Comparison of ENCODE assay signal across 9 cellular contexts in genomic region chr3:139534992-139535879, GRCh38. TPM values are rescaled to one million over a fixed set of nuclear protein-coding genes. Genes with fewer than 3 reads are reported as not detected.
A peak's percentile ranks its signal among the peaks of the same experiment; 100 is the strongest.
DNase-seq lines count a peak whose midpoint lies in the region; ATAC-seq, FAIRE-seq and TF ChIP-seq lines count a peak whose summit lies in the region.
"Had no signal": no experiment of that assay in that cellular context is flagged by ENCODE, and none has a peak within 500 bp of the region (broad histone marks: within the 10 kb centered on the region; RNA-seq: fewer than 3 reads in every experiment).

No MANE protein-coding gene starts in this region.

- RAD21 ChIA-PET in GM12878 (lab: Charles Lee; ENCODE audit: unreplicated experiment): no interaction called here

- H3K27ac ChIP-seq in KMS-11 (peak overlapping the region; percentile 96), GM12878 (ENCODE audit: control insufficient read depth, insufficient read depth) (no peak overlapping the region), spleen (peak overlapping the region in 7 of 8 donors; percentile 41 to 81 (median 69))

- H3K79me2 ChIP-seq in KMS-11 (ENCODE audit: insufficient read depth, low read depth) (no peaks in the 10 kb centered on the region), GM12878 (ENCODE audit: control insufficient read depth, insufficient read depth, low read length) (no peaks in the 10 kb centered on the region)

- CTCF ChIA-PET in GM12878 (lab: Yijun Ruan, JAX): no interaction called here

- H3K9ac ChIP-seq in KMS-11 (peak overlapping the region; percentile 65), GM12878 (ENCODE audit: control insufficient read depth, insufficient read depth, low read length) (no peak overlapping the region)

- no peak for TF ChIP-seq RAD21 in GM12878 (IDR thresholded peaks at IDR 0.05; ENCODE audit: insufficient read depth, low read depth, low read length)

- no peak for TF ChIP-seq EP300 in GM12878 (IDR thresholded peaks at IDR 0.05; ENCODE audit: borderline replicate concordance in 1 of 2, control insufficient read depth in 1 of 2, low read depth in 2 of 2, low read length in 2 of 2)

- TF ChIP-seq POLR2A in GM12878 (IDR thresholded peaks at IDR 0.05; ENCODE audit: low read depth, low read length) (no peak), spleen (IDR thresholded peaks at IDR 0.05) (no peak)

- FAIRE-seq in GM12878 (lab: Jason Lieb, UNC): no peak

- ATAC-seq in GM12878 (peak; percentile 32), HG03521 (IDR thresholded peaks at IDR 0.05; ENCODE audit: unreplicated experiment) (no peak), HG02938 (IDR thresholded peaks at IDR 0.05; ENCODE audit: unreplicated experiment) (no peak)

- H3K4me1 ChIP-seq in KMS-11 (ENCODE audit: low read depth, poor library complexity, severe bottlenecking) (peaks cover 90% of the 10 kb centered on the region), GM12878 (ENCODE audit: control insufficient read depth, insufficient read depth, low read length) (no peaks in the 10 kb centered on the region), spleen (peaks cover 22 to 78% (median 50%) of the 10 kb centered on the region in 6 donors)

- DNase-seq in GM12878 (ENCODE audit: low read depth, low spot score) (no peak), inferior parietal cortex (ENCODE audit: extremely low spot score) (peak; percentile 59), spleen (no peak), GM19238 (ENCODE audit: insufficient read length, low spot score) (no peak)
- DNase-seq in activated T-cell treated with anti-CD3 and anti-CD28 coated beads, Interleukin-2, amount 50 U/mL, for 48 hours: no peak
- DNase-seq: effector CD8-positive, alpha-beta T cell had no signal

- no TSS peak for BruUV-seq in GM12878 (replicated peaks; lab: Mats Ljungman, UMichigan)

- SMC1A ChIA-PET in GM12878 (lab: Charles Lee; ENCODE audit: uncharacterized antibody, unreplicated experiment): no interaction called here

- 17% methylated on average over 12 of the region's 12 CpGs for WGBS in GM12878 (ENCODE audit: insufficient coverage, insufficient replicate concordance, low lambda C conversion rate, missing lambda C conversion rate)
- 50 to 83% (median 64%) methylated on average over 12 of the region's 12 CpGs for WGBS in spleen, 5 donors

- H4K20me1 ChIP-seq in KMS-11 (ENCODE audit: insufficient read depth) (no peaks in the 10 kb centered on the region), GM12878 (ENCODE audit: control insufficient read depth, insufficient read depth) (no peaks in the 10 kb centered on the region)

- POLR2A ChIA-PET in GM12878 (lab: Charles Lee): no interaction called here

- H3K4me2 ChIP-seq in KMS-11 (peak overlapping the region; percentile 99), GM12878 (ENCODE audit: control insufficient read depth, insufficient read depth) (no peak overlapping the region)

- H2AFZ ChIP-seq in KMS-11 (ENCODE audit: low read depth): peak overlapping the region; percentile 38; the same call in 1 of the 2 replicates
- no peak overlapping the region for H2AFZ ChIP-seq in GM12878 (ENCODE audit: control insufficient read depth, low read depth, low read length)

- H3K9me3 ChIP-seq in GM12878 (replicated peaks; ENCODE audit: control insufficient read depth, insufficient read depth, low read length) (no peaks in the 10 kb centered on the region), spleen (no peaks in the 10 kb centered on the region)

- H3K4me3 ChIP-seq in KMS-11 (IDR thresholded peaks at IDR 0.05; ENCODE audit: insufficient read depth, low read depth, low read length) (no peak overlapping the region), GM12878 (no peak overlapping the region), spleen (no peak overlapping the region)

- TF ChIP-seq CTCF in KMS-11 (conservative IDR thresholded peaks at IDR 0.05; ENCODE audit: low read depth, low read length): no peak
- TF ChIP-seq CTCF in GM12878 (IDR thresholded peaks at IDR 0.05 in 2 of 3, conservative IDR thresholded peaks at IDR 0.05 in 1 of 3; ENCODE audit: control insufficient read depth in 2 of 3, extremely low read depth in 1 of 3, insufficient read depth in 1 of 3, low read depth in 3 of 3, low read length in 3 of 3): no peak
- no peak for TF ChIP-seq CTCF in spleen (IDR thresholded peaks at IDR 0.05 in 8 of 11, conservative IDR thresholded peaks at IDR 0.05 in 3 of 11)

- no peaks in the 10 kb centered on the region for H3K27me3 ChIP-seq in KMS-11 (ENCODE audit: insufficient read depth, low read depth)
- no peaks in the 10 kb centered on the region; a peak in 2 of 4 replicates for H3K27me3 ChIP-seq in GM12878 (replicated peaks in 1 of 2; ENCODE audit: control insufficient read depth in 2 of 2, insufficient read depth in 2 of 2, low read length in 1 of 2)
- H3K27me3 ChIP-seq in spleen (replicated peaks in 1 of 7): peaks cover 0 to 42% (median 13%) of the 10 kb centered on the region in 7 donors

- in situ Hi-C loops in GM12878 (cut with MboI): no loop called here

- H3K36me3 ChIP-seq in KMS-11 (ENCODE audit: insufficient read depth) (no peaks in the 10 kb centered on the region), GM12878 (ENCODE audit: control insufficient read depth in 2 of 2, insufficient read depth in 2 of 2, low read length in 1 of 2) (no peaks in the 10 kb centered on the region), spleen (no peaks in the 10 kb centered on the region)

- intact Hi-C loops in GM12878 (cut with micrococcal nuclease; ENCODE audit: unreplicated experiment) (no loop called here), spleen (cut with DNase I; ENCODE audit: low total_unique reads) (no loop called here)

TF ChIP-seq in GM12878, 131 proteins besides CTCF, POLR2A, EP300 and RAD21:
- TF ChIP-seq GATAD2B (conservative IDR thresholded peaks at IDR 0.05; ENCODE audit: low read depth) (no peak), CBX3 (IDR thresholded peaks at IDR 0.05; ENCODE audit: borderline replicate concordance, low read depth) (no peak)

RNA-seq across cellular contexts. Expression of gene RBP1, which starts 4.3 kb away (rescaled TPM):
- total RNA-seq in GM12878 (2013; cell fraction: nucleolus; rRNA removed): 0.83 and 0.88 TPM in 2 replicates
- total RNA-seq in GM12878 (2014; rRNA removed) (1.6 and 3.1 TPM in 2 replicates), GM12878 (2014; rRNA removed; fragmentation: Illumina TruSeq; extraction: Trizol) (1.5 and 2.7 TPM in 2 replicates), GM12878 (2021) (1.7 and 3.1 TPM in 2 replicates), spleen (10 to 100 TPM; 25.8 to 48.1 (median 34.0) TPM)
- polyA plus RNA-seq in GM12878 (2011; ENCODE audit: low read depth): not detected
- polyA plus RNA-seq in GM12878 (2011; rRNA removed) (0.45 and 1.3 TPM in 2 replicates), GM12878 (2014; fragmentation: Illumina TruSeq; extraction: Trizol) (1.3 and 2.6 TPM in 2 replicates), GM12878 (2014; fragmentation: Nextera tagmentation; extraction: Ambion mirVana) (1 to 10 TPM; 3.0 to 5.0 TPM), GM12878 (2014; rRNA removed) (3.8 TPM in 2 replicates), GM12878 (2016; fragmentation: Nextera tagmentation; extraction: Ambion mirVana) (1 to 10 TPM; 1.1 to 1.6 TPM), spleen (10 to 100 TPM; 21.0 to 29.4 (median 21.6) TPM)
- 0.92 and 1.8 TPM in 2 replicates for polyA plus RNA-seq in GM12878 (2011; cell fraction: cytosol; rRNA removed)
- 0.76 and 1.1 TPM in 2 replicates for polyA plus RNA-seq in GM12878 (2011; cell fraction: nucleus; rRNA removed)
- polyA plus RNA-seq in GM12878 (2012): 0.25 TPM in 1 of 2 replicates, not detected in the other
- polyA minus RNA-seq in GM12878 (2011; rRNA and poly(A)+ RNA removed): 0.22 and 0.62 TPM in 2 replicates
- not detected in 2 replicates for polyA minus RNA-seq in GM12878 (2011; cell fraction: cytosol; rRNA and poly(A)+ RNA removed)
- polyA minus RNA-seq in GM12878 (2011; cell fraction: nucleus; rRNA and poly(A)+ RNA removed): not detected in 2 replicates

RNA-seq across cellular contexts. Expression of gene RBP2, which starts 58.9 kb away (rescaled TPM):
- not detected in 2 replicates for total RNA-seq in GM12878 (2013; cell fraction: nucleolus; rRNA removed)
- not detected in 2 replicates for total RNA-seq in GM12878 (2014; rRNA removed)
- not detected in 2 replicates for total RNA-seq in GM12878 (2014; rRNA removed; fragmentation: Illumina TruSeq; extraction: Trizol)
- total RNA-seq in GM12878 (2021): not detected in 2 replicates
- polyA plus RNA-seq in GM12878 (2011; ENCODE audit: low read depth): not detected
- not detected in 2 replicates for polyA plus RNA-seq in GM12878 (2011; rRNA removed)
- polyA plus RNA-seq in GM12878 (2011; cell fraction: cytosol; rRNA removed): not detected in 2 replicates
- not detected in 2 replicates for polyA plus RNA-seq in GM12878 (2011; cell fraction: nucleus; rRNA removed)
- not detected in 2 replicates for polyA plus RNA-seq in GM12878 (2012)
- polyA plus RNA-seq in GM12878 (2014; fragmentation: Illumina TruSeq; extraction: Trizol): not detected in 2 replicates
- polyA plus RNA-seq in GM12878 (2014; fragmentation: Nextera tagmentation; extraction: Ambion mirVana): not detected
- polyA plus RNA-seq in GM12878 (2014; rRNA removed): not detected in 2 replicates
- polyA plus RNA-seq in GM12878 (2016; fragmentation: Nextera tagmentation; extraction: Ambion mirVana): not detected
- not detected in 2 replicates for polyA minus RNA-seq in GM12878 (2011; rRNA and poly(A)+ RNA removed)
- not detected in 2 replicates for polyA minus RNA-seq in GM12878 (2011; cell fraction: cytosol; rRNA and poly(A)+ RNA removed)
- not detected in 2 replicates for polyA minus RNA-seq in GM12878 (2011; cell fraction: nucleus; rRNA and poly(A)+ RNA removed)
- not detected for total RNA-seq in spleen
- 1 to 10 TPM in 1 of 3 donors, not detected in 2; 1.2 TPM for polyA plus RNA-seq in spleen

Comparison
In these comparisons a context has a peak if more than half of its experiments do, and no peak if none do; other contexts are left out.
1. RNA of gene RBP1, which starts 4.3 kb away (total RNA-seq): 25.8 to 48.1 TPM in spleen; 0.83 to 3.1 TPM in GM12878; every median in the first group is over 4 times any median in the second.